In the genomic region with DNA sequence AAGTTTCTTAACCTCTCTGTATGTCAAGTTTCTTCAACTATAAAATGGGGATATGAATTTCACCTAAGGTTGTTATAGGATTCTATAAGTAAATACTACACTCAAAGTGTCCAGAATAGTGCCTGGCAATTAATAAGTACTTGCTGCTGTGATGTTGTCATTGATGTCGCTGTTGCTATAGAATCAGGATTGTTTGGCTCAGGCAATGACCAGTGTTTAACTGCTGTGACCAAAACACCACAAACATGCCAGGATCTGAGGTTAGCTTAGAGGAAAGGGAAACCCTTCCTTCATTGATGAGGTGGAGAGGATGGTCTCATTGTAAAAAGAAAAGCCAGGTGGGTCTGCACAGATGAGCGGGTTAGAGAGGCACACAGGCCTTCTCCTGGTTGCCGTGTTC, we compare ENCODE assay signal across 24 cellular contexts.
"Had no signal": no experiment of that assay in that cellular context is flagged by ENCODE, and none has a peak within 500 bp of the region (broad histone marks: within the 10 kb centered on the region; RNA-seq: fewer than 3 reads in every experiment).

No MANE protein-coding gene starts in this region.

- ATAC-seq: activated CD4-positive, alpha-beta T cell treated with anti-CD3 and anti-CD28 coated beads for 36 hours; body of pancreas; foreskin keratinocyte; left ventricle myocardium superior had no signal

- H3K36me3 ChIP-seq: cardiac muscle cell, right atrium auricular region, spleen, upper lobe of left lung had no signal

- H3K27me3 ChIP-seq: body of pancreas, cardiac muscle cell, foreskin keratinocyte, right atrium auricular region, spleen, upper lobe of left lung had no signal

- H3K27ac ChIP-seq: body of pancreas, cardiac muscle cell, epithelial cell of prostate, foreskin keratinocyte, right atrium auricular region, spleen, upper lobe of left lung had no signal

- H3K27ac Mint-ChIP-seq: activated B cell treated with CpG ODN at 0.5 μM for 24 hours; activated CD4-positive, alpha-beta T cell treated with anti-CD3 and anti-CD28 coated beads for 36 hours; activated naive CD4-positive, alpha-beta T cell treated with anti-CD3 and anti-CD28 coated beads for 36 hours; activated naive CD8-positive, alpha-beta T cell treated with anti-CD3 and anti-CD28 coated beads, Interleukin-2, amount 10 ng/mL, durations not matched to agents 7 days and 5 days; nephron had no signal

- H3K4me3 ChIP-seq: body of pancreas, cardiac muscle cell, right atrium auricular region, spleen, upper lobe of left lung had no signal

- H3K4me1 Mint-ChIP-seq: activated naive CD8-positive, alpha-beta T cell treated with anti-CD3 and anti-CD28 coated beads, Interleukin-2, amount 10 ng/mL, durations not matched to agents 7 days and 5 days; nephron had no signal

- H3K27me3 Mint-ChIP-seq: activated B cell treated with CpG ODN at 0.5 μM for 24 hours had no signal

- H3K4me1 ChIP-seq: body of pancreas, right atrium auricular region, spleen, upper lobe of left lung had no signal

- H3K9me3 ChIP-seq: body of pancreas, right atrium auricular region, spleen, upper lobe of left lung had no signal

- H3K9me3 Mint-ChIP-seq: activated B cell treated with CpG ODN at 0.5 μM for 24 hours; activated naive CD4-positive, alpha-beta T cell treated with anti-CD3 and anti-CD28 coated beads for 36 hours; activated naive CD8-positive, alpha-beta T cell treated with anti-CD3 and anti-CD28 coated beads, Interleukin-2, amount 10 ng/mL, durations not matched to agents 7 days and 5 days; nephron had no signal

- H3K4me3 Mint-ChIP-seq: activated B cell treated with CpG ODN at 0.5 μM for 24 hours; activated CD4-positive, alpha-beta T cell treated with anti-CD3 and anti-CD28 coated beads for 36 hours; activated naive CD4-positive, alpha-beta T cell treated with anti-CD3 and anti-CD28 coated beads for 36 hours; activated naive CD8-positive, alpha-beta T cell treated with anti-CD3 and anti-CD28 coated beads, Interleukin-2, amount 10 ng/mL, durations not matched to agents 7 days and 5 days; nephron had no signal

- FAIRE-seq: kidney had no signal

- DNase-seq: activated B cell treated with CpG ODN at 0.5 μM for 24 hours; activated CD4-positive, alpha-beta T cell treated with anti-CD3 and anti-CD28 coated beads for 36 hours; activated CD4-positive, alpha-beta T cell treated with anti-CD3 and anti-CD28 coated beads, Interleukin-2, amount 50 U/mL, for 48 hours; activated effector memory CD4-positive, alpha-beta T cell treated with Interleukin-2 at 50 U/mL for 16 hours; activated naive CD4-positive, alpha-beta T cell treated with anti-CD3 and anti-CD28 coated beads for 36 hours; activated naive CD8-positive, alpha-beta T cell treated with anti-CD3 and anti-CD28 coated beads, Interleukin-2, amount 10 ng/mL, durations not matched to agents 7 days and 5 days; activated T-cell treated with anti-CD3 and anti-CD28 coated beads, Interleukin-2, amount 50 U/mL, for 48 hours; amniotic stem cell; body of pancreas; foreskin keratinocyte; kidney; left ventricle myocardium superior; mammary epithelial cell; nucleus accumbens; posterior cingulate gyrus; spleen; stimulated activated CD4-positive, alpha-beta T cell treated with anti-CD3 and anti-CD28 coated beads, Interleukin-4, amount 100 ng/mL, for 1 hour; stimulated activated naive CD4-positive, alpha-beta T cell; T-helper 9 cell; upper lobe of left lung had no signal

- H3K36me3 Mint-ChIP-seq: activated naive CD8-positive, alpha-beta T cell treated with anti-CD3 and anti-CD28 coated beads, Interleukin-2, amount 10 ng/mL, durations not matched to agents 7 days and 5 days had no signal
